ENCODE assay signal across 14 cellular contexts in the genomic region with DNA sequence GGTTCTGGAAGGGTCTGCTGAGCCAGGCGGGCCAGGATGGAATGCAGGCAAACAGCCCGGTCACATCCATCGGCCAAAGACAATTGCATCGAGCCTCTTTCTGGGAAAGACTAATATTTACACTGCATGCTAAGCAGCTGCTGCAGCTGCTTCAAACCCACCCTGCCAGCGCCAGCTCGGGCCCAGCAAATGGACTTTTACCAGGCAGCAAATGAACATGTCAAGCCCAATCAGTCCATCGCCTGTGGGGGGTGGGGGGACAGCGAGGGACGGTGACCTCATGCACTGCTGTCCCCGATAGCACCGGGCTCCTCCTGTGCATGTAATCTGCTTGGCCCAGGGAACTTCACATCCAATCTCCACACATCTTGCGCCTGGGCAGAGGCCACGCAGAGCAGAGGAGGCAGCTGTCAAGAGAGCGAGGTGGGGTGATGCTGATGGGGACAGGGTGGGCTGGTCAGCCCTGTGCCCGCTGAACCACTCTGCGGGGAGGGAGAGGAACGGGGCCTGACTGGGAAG. TPM values are rescaled to one million over a fixed set of nuclear protein-coding genes. Genes with fewer than 3 reads are reported as not detected.
DNase-seq lines count a peak whose midpoint lies in the region; ATAC-seq and TF ChIP-seq lines count a peak whose summit lies in the region.
"Had no signal": no experiment of that assay in that cellular context is flagged by ENCODE, and none has a peak within 500 bp of the region (broad histone marks: within the 10 kb centered on the region; RNA-seq: fewer than 3 reads in every experiment).

No MANE protein-coding gene starts in this region.

- H3K27me3 Mint-ChIP-seq in activated CD4-positive, alpha-beta T cell treated with anti-CD3 and anti-CD28 coated beads, Interleukin-2, amount 10 ng/mL, durations not matched to agents 7 days and 5 days, result no peaks in the 10 kb centered on the region

- dilution Hi-C loops in IMR-90 (cut with HindIII; ENCODE audit: low sequenced_read_pairs, unreplicated experiment), result no loop called here

- no peaks in the 10 kb centered on the region for H3K36me3 Mint-ChIP-seq in activated CD4-positive, alpha-beta T cell treated with anti-CD3 and anti-CD28 coated beads, Interleukin-2, amount 10 ng/mL, durations not matched to agents 7 days and 5 days (ENCODE audit: low read depth)
- H3K36me3 Mint-ChIP-seq: CD4-positive, CD25-positive, alpha-beta regulatory T cell; naive B cell had no signal

- intact Hi-C loops in IMR-90 (cut with micrococcal nuclease) (no loop called here), sigmoid colon (cut with DNase I) (no loop called here)

- in situ Hi-C loops in IMR-90 (cut with MboI; ENCODE audit: low sequenced_read_pairs), result no loop called here

- H4K5ac ChIP-seq in IMR-90 (ENCODE audit: low read depth, low read length), result no peak overlapping the region

- H2BK5ac ChIP-seq in IMR-90 (ENCODE audit: low read depth, low read length, poor library complexity, severe bottlenecking), result no peak overlapping the region

- 13% methylated on average over 3 of the region's 17 CpGs; no CpG with 5 or more reads in 1 of the 2 experiments for WGBS in IMR-90 (ENCODE audit: extremely low coverage in 2 of 2, insufficient read length in 1 of 2), 2 experiments
- 41% methylated on average over 17 of the region's 17 CpGs for whole genome bisulfite sequencing in hepatocyte (ENCODE audit: low lambda C conversion rate, missing lambda C conversion rate)
- 18 to 56% methylated on average over 17 of the region's 17 CpGs for WGBS in sigmoid colon, 2 donors

- no peak for TF ChIP-seq CTCF in IMR-90 (conservative IDR thresholded peaks at IDR 0.05; ENCODE audit: low read depth, low read length)
- no peak for TF ChIP-seq CTCF in hepatocyte (IDR thresholded peaks at IDR 0.05; ENCODE audit: poor library complexity)
- TF ChIP-seq CTCF in sigmoid colon (IDR thresholded peaks at IDR 0.05), result no peak

- peaks cover 32% of the 10 kb centered on the region for H3K27me3 ChIP-seq in IMR-90 (ENCODE audit: control insufficient read depth, insufficient read depth, low read length)
- no peaks in the 10 kb centered on the region for H3K27me3 ChIP-seq in hepatocyte
- H3K27me3 ChIP-seq in sigmoid colon, result no peaks in the 10 kb centered on the region

- POLR2A ChIA-PET in IMR-90 (lab: Charles Lee; ENCODE audit: unreplicated experiment), result no interaction called here
- POLR2A ChIA-PET in activated CD4-positive, alpha-beta T cell treated with anti-CD3 and anti-CD28 coated beads, Interleukin-2, amount 10 ng/mL, durations not matched to agents 7 days and 5 days (lab: Charles Lee), result no interaction called here

- no peak overlapping the region for H2AK5ac ChIP-seq in IMR-90 (ENCODE audit: low read depth, low read length)

- H3K4me3 ChIP-seq in IMR-90 (ENCODE audit: insufficient read depth, low read depth, low read length) (no peak overlapping the region), hepatocyte (no peak overlapping the region), sigmoid colon (no peak overlapping the region)

- no peak overlapping the region for H2BK120ac ChIP-seq in IMR-90 (ENCODE audit: low read depth, low read length)

- no peak overlapping the region for H3K9ac ChIP-seq in IMR-90 (ENCODE audit: low read depth, low read length)
- H3K9ac ChIP-seq: SK-N-SH had no signal

- no peak overlapping the region for H3K4ac ChIP-seq in IMR-90 (ENCODE audit: low read depth, low read length)

- no peaks in the 10 kb centered on the region for H3K79me2 ChIP-seq in hepatocyte

- no peaks in the 10 kb centered on the region for H3K79me1 ChIP-seq in IMR-90 (ENCODE audit: low read depth in 1 of 2, low read length in 2 of 2)

- H4K20me1 ChIP-seq in IMR-90 (ENCODE audit: insufficient read depth, low read length) (no peaks in the 10 kb centered on the region), hepatocyte (ENCODE audit: insufficient read depth, poor library complexity, severe bottlenecking) (no peaks in the 10 kb centered on the region)

- no peak overlapping the region for H3K27ac Mint-ChIP-seq in activated CD4-positive, alpha-beta T cell treated with anti-CD3 and anti-CD28 coated beads, Interleukin-2, amount 10 ng/mL, durations not matched to agents 7 days and 5 days
- H3K27ac Mint-ChIP-seq: CD4-positive, CD25-positive, alpha-beta regulatory T cell; naive B cell; stimulated activated naive CD8-positive, alpha-beta T cell treated with anti-CD3 and anti-CD28 coated beads, Interleukin-15, Interleukin-2, amounts not matched to agents 100 ng/mL and 50 ng/mL, for 24 hours had no signal

- no TSS peak for BruUV-seq in IMR-90 (replicated peaks; lab: Mats Ljungman, UMichigan)

- no peak overlapping the region; the same call in 1 of the 2 replicates for H3K18ac ChIP-seq in IMR-90 (ENCODE audit: low read depth, low read length)

- DNase-seq in IMR-90 (no peak), NCI-H69 (lab: John Stamatoyannopoulos, UW) (peak; percentile 82), hepatocyte (ENCODE audit: low spot score) (peak; percentile 62), putamen (ENCODE audit: low spot score) (peak; percentile 47), sigmoid colon (no peak), SW 1271 (lab: John Stamatoyannopoulos, UW) (no peak)
- DNase-seq in activated CD4-positive, alpha-beta T cell treated with anti-CD3 and anti-CD28 coated beads, Interleukin-2, amount 10 ng/mL, durations not matched to agents 7 days and 5 days, result no peak
- DNase-seq: activated gamma-delta T cell treated with Interleukin-2 at 50 U/mL for 16 hours; CD4-positive, CD25-positive, alpha-beta regulatory T cell; naive B cell; SK-N-SH; stimulated activated CD4-positive, alpha-beta T cell treated with anti-CD3 and anti-CD28 coated beads, Interleukin-2, amount 100 ng/mL, for 24 hours had no signal

- no peak overlapping the region for H3K14ac ChIP-seq in IMR-90 (replicated peaks; ENCODE audit: low read depth, low read length)

- H3K23ac ChIP-seq in IMR-90 (ENCODE audit: low read depth, low read length), result no peak overlapping the region

- no peak overlapping the region for H2BK20ac ChIP-seq in IMR-90 (ENCODE audit: low read depth, low read length)

- H2AFZ ChIP-seq in IMR-90 (replicated peaks; ENCODE audit: low read length, poor library complexity) (peak overlapping the region; percentile 46), hepatocyte (no peak overlapping the region)

- H3K4me1 Mint-ChIP-seq in activated CD4-positive, alpha-beta T cell treated with anti-CD3 and anti-CD28 coated beads, Interleukin-2, amount 10 ng/mL, durations not matched to agents 7 days and 5 days, result no peaks in the 10 kb centered on the region
- H3K4me1 Mint-ChIP-seq: CD4-positive, CD25-positive, alpha-beta regulatory T cell; naive B cell had no signal

- H3K36me3 ChIP-seq in IMR-90 (ENCODE audit: control insufficient read depth, insufficient read depth, low read length) (no peaks in the 10 kb centered on the region), hepatocyte (replicated peaks; ENCODE audit: insufficient read depth, low read depth) (no peaks in the 10 kb centered on the region), sigmoid colon (no peaks in the 10 kb centered on the region)

- H3K4me2 ChIP-seq in IMR-90 (ENCODE audit: low read depth, low read length), result no peak overlapping the region
- H3K4me2 ChIP-seq in hepatocyte, result peak overlapping the region; percentile 13
- H3K4me2 ChIP-seq: SK-N-SH had no signal

- H3K27ac ChIP-seq in IMR-90 (ENCODE audit: insufficient read depth, low read length) (no peak overlapping the region), hepatocyte (peak overlapping the region; percentile 67), sigmoid colon (no peak overlapping the region)

- no peak overlapping the region for H2BK15ac ChIP-seq in IMR-90 (ENCODE audit: low read depth, low read length)

- TF ChIP-seq RAD21 in IMR-90 (IDR thresholded peaks at IDR 0.05; ENCODE audit: low read length), result no peak

- H3K9me2 ChIP-seq in hepatocyte (replicated peaks; ENCODE audit: insufficient read depth), result no peaks in the 10 kb centered on the region
- H3K9me2 ChIP-seq: SK-N-SH had no signal

- peaks cover 6% of the 10 kb centered on the region; the same call in 1 of the 2 replicates for H3K4me1 ChIP-seq in IMR-90 (ENCODE audit: control insufficient read depth, insufficient read depth, low read length)
- H3K4me1 ChIP-seq in hepatocyte (ENCODE audit: insufficient read depth), result peaks cover 17% of the 10 kb centered on the region
- peaks cover 0 to 8% (median 3%) of the 10 kb centered on the region in 4 donors for H3K4me1 ChIP-seq in sigmoid colon

- no peak overlapping the region for H2AK9ac ChIP-seq in IMR-90 (replicated peaks; ENCODE audit: low read depth, low read length, poor library complexity)

- H3K56ac ChIP-seq in IMR-90 (ENCODE audit: extremely low read depth, insufficient read depth, low read length), result no peak overlapping the region

- no peaks in the 10 kb centered on the region for H3K9me1 ChIP-seq in IMR-90 (ENCODE audit: insufficient read depth, low read length)

- TF ChIP-seq POLR2A in IMR-90 (IDR thresholded peaks at IDR 0.05; ENCODE audit: low read depth, low read length) (no peak), sigmoid colon (IDR thresholded peaks at IDR 0.05) (no peak)

- ATAC-seq in IMR-90 (ENCODE audit: low read depth), result peak; percentile 59
- ATAC-seq in GM21825 (IDR thresholded peaks at IDR 0.05; ENCODE audit: unreplicated experiment), result no peak

- H3K9me3 Mint-ChIP-seq in activated CD4-positive, alpha-beta T cell treated with anti-CD3 and anti-CD28 coated beads, Interleukin-2, amount 10 ng/mL, durations not matched to agents 7 days and 5 days, result no peaks in the 10 kb centered on the region
- H3K9me3 Mint-ChIP-seq: stimulated activated naive CD8-positive, alpha-beta T cell treated with anti-CD3 and anti-CD28 coated beads, Interleukin-15, Interleukin-2, amounts not matched to agents 100 ng/mL and 50 ng/mL, for 24 hours had no signal

- H4K91ac ChIP-seq in IMR-90 (ENCODE audit: insufficient read depth, low read depth, low read length), result no peak overlapping the region

- H3K4me3 Mint-ChIP-seq in activated CD4-positive, alpha-beta T cell treated with anti-CD3 and anti-CD28 coated beads, Interleukin-2, amount 10 ng/mL, durations not matched to agents 7 days and 5 days, result no peak overlapping the region
- H3K4me3 Mint-ChIP-seq: CD4-positive, CD25-positive, alpha-beta regulatory T cell; stimulated activated naive CD8-positive, alpha-beta T cell treated with anti-CD3 and anti-CD28 coated beads, Interleukin-15, Interleukin-2, amounts not matched to agents 100 ng/mL and 50 ng/mL, for 24 hours had no signal

- H3K9me3 ChIP-seq in IMR-90 (ENCODE audit: control insufficient read depth, insufficient read depth, low read length), result peaks cover 3% of the 10 kb centered on the region; the same call in 1 of the 2 replicates
- no peaks in the 10 kb centered on the region for H3K9me3 ChIP-seq in hepatocyte (ENCODE audit: low read depth)
- H3K9me3 ChIP-seq in sigmoid colon, result no peaks in the 10 kb centered on the region
- H3K9me3 ChIP-seq: SK-N-SH had no signal

- no peak for TF ChIP-seq EP300 in sigmoid colon (IDR thresholded peaks at IDR 0.05)

- CTCF ChIA-PET in IMR-90 (lab: Yijun Ruan, JAX), result interaction anchor here (0.6 kb wide), 1 partner anchor 18 kb away, joined by 3 read pairs; no protein-coding TSS in a partner anchor
- CTCF ChIA-PET in activated CD4-positive, alpha-beta T cell treated with anti-CD3 and anti-CD28 coated beads, Interleukin-2, amount 10 ng/mL, durations not matched to agents 7 days and 5 days (lab: Charles Lee), result no interaction called here

- no peak overlapping the region for H4K8ac ChIP-seq in IMR-90 (ENCODE audit: low read depth in 2 of 2, low read length in 2 of 2)

RNA-seq across cellular contexts. Expression of a gene that starts 39.4 kb away (rescaled TPM):
- not detected in 2 replicates for total RNA-seq in IMR-90 (2012; rRNA removed)
- polyA plus RNA-seq in IMR-90 (2012; rRNA removed), result not detected in 2 replicates
- polyA plus RNA-seq in IMR-90 (2012; cell fraction: cytosol; rRNA removed), result not detected in 2 replicates
- polyA plus RNA-seq in IMR-90 (2012; cell fraction: nucleus; rRNA removed; ENCODE audit: low replicate concordance), result 0.02 TPM in 1 of 2 replicates, not detected in the other
- total RNA-seq in hepatocyte, result 2.2 and 2.6 TPM in 2 replicates
- polyA plus RNA-seq in hepatocyte, result 0.88 and 1.2 TPM in 2 replicates
- 10 to 100 TPM; 12.6 to 26.0 (median 14.3) TPM for total RNA-seq in sigmoid colon
- 10 to 100 TPM in 1 of 3 donors, under 1 TPM in 2; 0.60 to 11.5 (median 0.69) TPM for polyA plus RNA-seq in sigmoid colon
- not detected for total RNA-seq in activated CD4-positive, alpha-beta T cell treated with anti-CD3 and anti-CD28 coated beads, Interleukin-2, amount 10 ng/mL, durations not matched to agents 7 days and 5 days
- total RNA-seq: CD4-positive, CD25-positive, alpha-beta regulatory T cell had no signal
- polyA plus RNA-seq: CD4-positive, CD25-positive, alpha-beta regulatory T cell; SK-N-SH had no signal

Comparison
In these comparisons a context has a peak if more than half of its experiments do, and no peak if none do; other contexts are left out.
1. DNase-seq: peak in NCI-H69 (single experiment), hepatocyte (single experiment) and putamen (single experiment); none in IMR-90 (single experiment), sigmoid colon (single experiment), SW 1271 (0 of 2) and activated CD4-positive, alpha-beta T cell treated with anti-CD3 and anti-CD28 coated beads, Interleukin-2, amount 10 ng/mL, durations not matched to agents 7 days and 5 days (single experiment).